Comparison of ENCODE assay signal across 8 cellular contexts in genomic region chr10:97714401-97715258, GRCh38. TPM values are rescaled to one million over a fixed set of nuclear protein-coding genes. Genes with fewer than 3 reads are reported as not detected.
A peak's percentile ranks its signal among the peaks of the same experiment; 100 is the strongest.
DNase-seq lines count a peak whose midpoint lies in the region; ATAC-seq and TF ChIP-seq lines count a peak whose summit lies in the region.

No MANE protein-coding gene starts in this region.

- H3K27ac ChIP-seq in A673 (ENCODE audit: low read depth, low read length, poor library complexity, severe bottlenecking) (peak overlapping the region; percentile 83), OCI-LY1 (ENCODE audit: low read depth, low read length, poor library complexity, severe bottlenecking) (no peak overlapping the region), body of pancreas (peak overlapping the region; percentile 54 to 86 (median 82)), iPS-18a (ENCODE audit: low read length) (no peak overlapping the region), skin epidermis (peak overlapping the region; percentile 67 to 97 (median 93))

- no peaks in the 10 kb centered on the region for H3K9me2 ChIP-seq in OCI-LY1 (ENCODE audit: low read depth, low read length)

- H3K79me2 ChIP-seq in OCI-LY1 (ENCODE audit: insufficient read depth, low read length) = no peaks in the 10 kb centered on the region

- H3K4me1 ChIP-seq in A673 (ENCODE audit: insufficient read depth, low read length, poor library complexity, severe bottlenecking) = peaks cover 32% of the 10 kb centered on the region
- no peaks in the 10 kb centered on the region for H3K4me1 ChIP-seq in OCI-LY1 (ENCODE audit: insufficient read depth, low read length, severe bottlenecking)
- peaks cover 42% of the 10 kb centered on the region for H3K4me1 ChIP-seq in body of pancreas
- H3K4me1 ChIP-seq in iPS-18a (ENCODE audit: control insufficient read depth, low read depth, low read length) = peaks cover 28% of the 10 kb centered on the region

- POLR2A ChIA-PET in A673 (lab: Charles Lee; ENCODE audit: low non-redundant PET) (no interaction called here), GM10248 (lab: Yijun Ruan, JAX) (interaction anchor here (0.5 kb wide), 1 partner anchor 295 kb away, joined by 6 read pairs; no protein-coding TSS in a partner anchor)

- peaks cover 12% of the 10 kb centered on the region for H3K36me3 ChIP-seq in A673 (ENCODE audit: insufficient read depth, low read length, poor library complexity, severe bottlenecking)
- H3K36me3 ChIP-seq in OCI-LY1 (ENCODE audit: insufficient read depth, low read length) = no peaks in the 10 kb centered on the region
- no peaks in the 10 kb centered on the region for H3K36me3 ChIP-seq in body of pancreas (replicated peaks in 1 of 2; ENCODE audit: insufficient read depth in 1 of 2, low read depth in 2 of 2)
- peaks cover 17% of the 10 kb centered on the region for H3K36me3 ChIP-seq in iPS-18a (ENCODE audit: control insufficient read depth, low read depth, low read length)

- H3K9me3 ChIP-seq in A673 (ENCODE audit: low read depth, low read length, poor library complexity, severe bottlenecking) = no peaks in the 10 kb centered on the region
- H3K9me3 ChIP-seq in OCI-LY1 (ENCODE audit: low read length) = no peaks in the 10 kb centered on the region
- no peaks in the 10 kb centered on the region for H3K9me3 ChIP-seq in body of pancreas
- no peaks in the 10 kb centered on the region for H3K9me3 ChIP-seq in iPS-18a (ENCODE audit: control insufficient read depth, low read depth, low read length)

- intact Hi-C loops in A673 (cut with micrococcal nuclease; ENCODE audit: unreplicated experiment) = no loop called here
- intact Hi-C loops in body of pancreas (cut with DNase I) = no loop called here

- H4K20me1 ChIP-seq in OCI-LY1 (ENCODE audit: insufficient read depth, low read length) = no peaks in the 10 kb centered on the region

- H3K4me3 ChIP-seq in A673 (ENCODE audit: low read depth, low read length, poor library complexity, severe bottlenecking) (peak overlapping the region; percentile 82), OCI-LY1 (ENCODE audit: low read depth, low read length, poor library complexity, severe bottlenecking) (peak overlapping the region; percentile 37), body of pancreas (peak overlapping the region; percentile 21 to 52), iPS-18a (ENCODE audit: low read length) (peak overlapping the region; percentile 61), skin epidermis (peak overlapping the region; percentile 47 to 79 (median 56))

- WGBS in body of pancreas, 2 donors = 17 to 47% methylated on average over 7 to 63 of the region's 74 CpGs

- TF ChIP-seq POLR2A in body of pancreas (IDR thresholded peaks at IDR 0.05) = peak; percentile 42 to 50 (median 49)

- H3K27me3 ChIP-seq in A673 (replicated peaks; ENCODE audit: insufficient read depth, low read depth, low read length, poor library complexity) (no peaks in the 10 kb centered on the region), OCI-LY1 (ENCODE audit: insufficient read depth, low read length) (no peaks in the 10 kb centered on the region), body of pancreas (no peaks in the 10 kb centered on the region), iPS-18a (ENCODE audit: control insufficient read depth, insufficient read depth, low read length) (no peaks in the 10 kb centered on the region)

- H3K4me2 ChIP-seq in OCI-LY1 (ENCODE audit: low read length) = peak overlapping the region; percentile 29

- no peaks in the 10 kb centered on the region for H3F3A ChIP-seq in OCI-LY1 (ENCODE audit: insufficient read depth, low read length)

- TF ChIP-seq CTCF in A673 (conservative IDR thresholded peaks at IDR 0.05; ENCODE audit: low read depth, low read length) (no peak), GM10248 (IDR thresholded peaks at IDR 0.05; ENCODE audit: control extremely low read depth, extremely low read depth, low read depth, missing control alignments) (no peak), OCI-LY1 (IDR thresholded peaks at IDR 0.05; ENCODE audit: low read length) (no peak), body of pancreas (IDR thresholded peaks at IDR 0.05) (no peak)

- DNase-seq in A673 (ENCODE audit: low spot score) (peak; percentile 76), GM10248 (ENCODE audit: extremely low spot score) (peak; percentile 61), body of pancreas (peak; percentile 33 to 51 (median 42)), DMS114 treated with DMSO at 0.1 percent for 48 hours (lab: John Stamatoyannopoulos, UW; ENCODE audit: unreplicated experiment) (no peak)

- no TSS peak for BruUV-seq in A673 (replicated peaks; lab: Mats Ljungman, UMichigan)

- CTCF ChIA-PET in A673 (lab: Charles Lee) = interaction anchor here (0.6 to 1.9 kb wide), 2 partner anchors 13 to 21 kb away, joined by 3 to 8 read pairs; no protein-coding TSS in a partner anchor
- CTCF ChIA-PET in GM10248 (lab: Yijun Ruan, JAX) = interaction anchor here (1.3 to 28.5 kb wide), 3 partner anchors 6 to 27 kb away, joined by 4 to 552 read pairs (median 552); partner anchors contain the start of genes AVPI1, MARVELD1 and ZFYVE27

- H3K9ac ChIP-seq in OCI-LY1 (ENCODE audit: low read length) (no peak overlapping the region), iPS-18a (ENCODE audit: low read length) (peak overlapping the region; percentile 63)

- peak; percentile 40 for ATAC-seq in HG02852 (IDR thresholded peaks at IDR 0.05; ENCODE audit: unreplicated experiment)
- ATAC-seq in body of pancreas = peak; percentile 45

- H2AFZ ChIP-seq in OCI-LY1 (ENCODE audit: low read length) = no peak overlapping the region

RNA-seq across cellular contexts. Expression of gene MARVELD1, which starts 1.1 kb away (rescaled TPM):
- total RNA-seq in A673 (2021) (26.6 and 30.1 TPM in 2 replicates), body of pancreas (1 to 10 TPM; 4.3 to 6.5 TPM)

RNA-seq across cellular contexts. Expression of gene ZFYVE27, which starts 22.3 kb away (rescaled TPM):
- total RNA-seq in A673 (2021) (26.8 and 31.7 TPM in 2 replicates), body of pancreas (10 to 100 TPM; 14.8 to 32.6 TPM)

RNA-seq across cellular contexts. Expression of gene AVPI1, which starts 27.6 kb away (rescaled TPM):
- total RNA-seq in A673 (2021) (2.4 and 2.6 TPM in 2 replicates), body of pancreas (10 to 100 TPM in 1 of 2 donors, 1 to 10 TPM in 1; 5.7 to 14.8 TPM)

RNA-seq across cellular contexts. Expression of gene SFRP5, which starts 57.2 kb away (rescaled TPM):
- total RNA-seq in A673 (2021) (not detected in 2 replicates), body of pancreas (100 to 1,000 TPM; 163 to 226 TPM)

Comparison
In these comparisons a context has a peak if more than half of its experiments do, and no peak if none do; other contexts are left out.
1. H3K27ac ChIP-seq: peak in A673 (single experiment), body of pancreas (4 of 4) and skin epidermis (21 of 21); none in OCI-LY1 (single experiment) and iPS-18a (single experiment).
2. Peak in every context shown above with its lines, with median percentiles within 50 percentile points of each other: H3K4me3 ChIP-seq.